Comparison of ENCODE assay signal across 17 cellular contexts in genomic region chr2:167965907-167966306, GRCh38.
"Had no signal": no experiment of that assay in that cellular context is flagged by ENCODE, and none has a peak within 500 bp of the region (broad histone marks: within the 10 kb centered on the region; RNA-seq: fewer than 3 reads in every experiment).

No MANE protein-coding gene starts in this region.

- H3K4me3 ChIP-seq: hepatocyte, prostate gland, right atrium auricular region had no signal

- H3K27ac ChIP-seq: epithelial cell of prostate, foreskin keratinocyte, hepatocyte, prostate gland, right atrium auricular region, VCaP had no signal

- ATAC-seq: foreskin keratinocyte had no signal

- FAIRE-seq: islet of Langerhans had no signal

- H3K27me3 ChIP-seq: foreskin keratinocyte, hepatocyte, right atrium auricular region had no signal

- H3K9me3 ChIP-seq: prostate gland, right atrium auricular region had no signal

- H3K36me3 ChIP-seq: prostate gland, right atrium auricular region had no signal

- H3K4me3 Mint-ChIP-seq: activated naive CD8-positive, alpha-beta T cell treated with anti-CD3 and anti-CD28 coated beads for 36 hours; activated T-helper 1 cell treated with anti-CD3 and anti-CD28 coated beads, Interleukin-12 subunit alpha, Interleukin-12 subunit beta, Interleukin-2, Interleukin-4 antibody, amounts not matched to agents 30 ng/mL and 10 ng/mL and 1 ng/mL, durations not matched to agents 14 hours and 24 hours and 36 hours; neural crest cell had no signal

- DNase-seq: activated CD4-positive, CD25-positive, alpha-beta regulatory T cell treated with anti-CD3 and anti-CD28 coated beads, Interleukin-2, amount 50 U/mL, for 72 hours; activated CD8-positive, alpha-beta memory T cell treated with anti-CD3 and anti-CD28 coated beads, Interleukin-2, amount 50 U/mL, for 4 hours; activated naive CD4-positive, alpha-beta T cell; activated naive CD8-positive, alpha-beta T cell treated with anti-CD3 and anti-CD28 coated beads for 36 hours; amygdala; foreskin keratinocyte; left cardiac atrium; stimulated activated CD4-positive, alpha-beta T cell treated with anti-CD3 and anti-CD28 coated beads, Interleukin-12 subunit alpha, Interleukin-12 subunit beta, amount 100 ng/mL, for 4 hours; stimulated activated CD4-positive, alpha-beta T cell treated with anti-CD3 and anti-CD28 coated beads, Interleukin-2, amount 100 ng/mL, for 24 hours had no signal

- H3K27me3 Mint-ChIP-seq: activated naive CD8-positive, alpha-beta T cell treated with anti-CD3 and anti-CD28 coated beads for 36 hours had no signal

- H3K27ac Mint-ChIP-seq: activated naive CD8-positive, alpha-beta T cell treated with anti-CD3 and anti-CD28 coated beads for 36 hours; activated T-helper 1 cell treated with anti-CD3 and anti-CD28 coated beads, Interleukin-12 subunit alpha, Interleukin-12 subunit beta, Interleukin-2, Interleukin-4 antibody, amounts not matched to agents 30 ng/mL and 10 ng/mL and 1 ng/mL, durations not matched to agents 14 hours and 24 hours and 36 hours had no signal

- H3K4me1 ChIP-seq: foreskin keratinocyte, prostate gland, right atrium auricular region had no signal
